Comparison of ENCODE assay signal across 21 cellular contexts in the genomic region with DNA sequence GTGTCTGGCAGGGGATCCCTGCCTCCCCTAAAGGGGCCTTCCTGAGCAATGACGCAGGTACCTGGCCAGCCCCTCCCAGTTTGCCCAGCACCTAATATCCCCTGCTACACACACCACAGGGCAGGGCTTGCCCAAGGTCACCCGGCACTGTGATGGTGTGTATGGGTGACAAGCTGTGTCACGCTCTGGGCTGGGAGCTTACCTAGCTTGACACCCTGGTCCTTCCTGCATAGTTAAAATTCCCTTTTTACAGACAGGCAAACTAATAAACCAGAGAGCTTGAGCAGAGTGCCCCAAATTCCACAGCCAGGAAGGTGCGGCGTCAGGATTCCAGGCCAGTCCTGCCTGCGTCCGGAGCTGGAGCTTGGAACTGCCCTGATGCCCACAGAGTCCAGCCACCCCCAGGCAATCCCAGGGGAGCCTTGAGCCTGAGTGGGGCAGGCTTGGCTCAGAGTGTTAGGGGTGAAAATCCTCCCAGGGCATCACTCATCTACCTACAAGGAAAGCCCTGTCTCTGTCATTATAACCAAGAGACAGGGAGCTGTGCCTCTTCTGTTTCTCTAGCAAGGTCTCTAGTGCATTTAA.
"Had no signal": no experiment of that assay in that cellular context is flagged by ENCODE, and none has a peak within 500 bp of the region (broad histone marks: within the 10 kb centered on the region; RNA-seq: fewer than 3 reads in every experiment).

No MANE protein-coding gene starts in this region.

- H3K27me3 ChIP-seq: right atrium auricular region, testis, tibial artery had no signal

- H3K27me3 Mint-ChIP-seq: naive B cell; stimulated activated memory B cell treated with anti-CD40 and anti-IgM and Interleukin-4, amounts not matched to agents 10 μg/mL and 1 μg/mL and 100 μg/mL, for 72 hours; type B pancreatic cell had no signal

- H3K4me1 Mint-ChIP-seq: naive B cell; stimulated activated memory B cell treated with anti-CD40 and anti-IgM and Interleukin-4, amounts not matched to agents 10 μg/mL and 1 μg/mL and 100 μg/mL, for 72 hours had no signal

- H3K4me1 ChIP-seq: prostate gland, tibial artery had no signal

- H3K27ac Mint-ChIP-seq: mesothelial cell of epicardium; nephron progenitor cell; stimulated activated memory B cell treated with anti-CD40 and anti-IgM and Interleukin-4, amounts not matched to agents 10 μg/mL and 1 μg/mL and 100 μg/mL, for 72 hours; type B pancreatic cell had no signal

- ATAC-seq: mucosa of descending colon; sciatic nerve; stimulated activated memory B cell treated with anti-CD40 and anti-IgM and Interleukin-4, amounts not matched to agents 10 μg/mL and 1 μg/mL and 100 μg/mL, for 72 hours; stimulated activated naive CD8-positive, alpha-beta T cell treated with anti-CD3 and anti-CD28 coated beads, Interleukin-15, Interleukin-2, amounts not matched to agents 100 U/mL and 50 U/mL, for 24 hours had no signal

- H3K36me3 Mint-ChIP-seq: naive B cell; stimulated activated memory B cell treated with anti-CD40 and anti-IgM and Interleukin-4, amounts not matched to agents 10 μg/mL and 1 μg/mL and 100 μg/mL, for 72 hours had no signal

- H3K4me3 Mint-ChIP-seq: mesothelial cell of epicardium; naive B cell; nephron progenitor cell; stimulated activated memory B cell treated with anti-CD40 and anti-IgM and Interleukin-4, amounts not matched to agents 10 μg/mL and 1 μg/mL and 100 μg/mL, for 72 hours; type B pancreatic cell had no signal

- H3K27ac ChIP-seq: coronary artery, prostate gland, right atrium auricular region, testis, tibial artery had no signal

- H3K36me3 ChIP-seq: prostate gland had no signal

- H3K9me3 ChIP-seq: mucosa of descending colon, prostate gland, right atrium auricular region, testis, tibial artery had no signal

- H3K4me3 ChIP-seq: coronary artery, mucosa of descending colon, prostate gland, right atrium auricular region, smooth muscle cell, testis, tibial artery had no signal

- DNase-seq: dermis blood vessel endothelial cell; effector memory CD4-positive, alpha-beta T cell; kidney; mesenchymal stem cell; mucosa of descending colon; naive B cell; nephron progenitor cell; stimulated activated CD4-positive, alpha-beta T cell treated with anti-CD3 and anti-CD28 coated beads, Interleukin-2, amount 100 ng/mL, for 24 hours; stimulated activated CD4-positive, alpha-beta T cell treated with anti-CD3 and anti-CD28 coated beads, Interleukin-4, amount 100 ng/mL, for 24 hours; stimulated activated naive CD8-positive, alpha-beta T cell treated with anti-CD3 and anti-CD28 coated beads, Interleukin-15, Interleukin-2, amounts not matched to agents 100 U/mL and 50 U/mL, for 24 hours; substantia nigra; testis; tibial artery had no signal

- H3K9me3 Mint-ChIP-seq: mesothelial cell of epicardium; naive B cell; nephron progenitor cell; stimulated activated memory B cell treated with anti-CD40 and anti-IgM and Interleukin-4, amounts not matched to agents 10 μg/mL and 1 μg/mL and 100 μg/mL, for 72 hours; type B pancreatic cell had no signal
